10 cellular contexts compared by ENCODE assay signal in genomic region chr16:88809068-88809675, GRCh38. TPM values are rescaled to one million over a fixed set of nuclear protein-coding genes. Genes with fewer than 3 reads are reported as not detected.
DNase-seq lines count a peak whose midpoint lies in the region; ATAC-seq and TF ChIP-seq lines count a peak whose summit lies in the region.
"Had no signal": no experiment of that assay in that cellular context is flagged by ENCODE, and none has a peak within 500 bp of the region (broad histone marks: within the 10 kb centered on the region; RNA-seq: fewer than 3 reads in every experiment).

No MANE protein-coding gene starts in this region.

- ATAC-seq in activated T-cell treated with anti-CD3 and anti-CD28 coated beads, Interleukin-2, amount 50 U/mL, for 4 hours, result no peak
- no peak for ATAC-seq in activated CD8-positive, alpha-beta T cell treated with anti-CD3 and anti-CD28 coated beads, Interleukin-2, amount 10 ng/mL, durations not matched to agents 7 days and 5 days
- ATAC-seq in HG03354 (IDR thresholded peaks at IDR 0.05; ENCODE audit: poor library complexity, severe bottlenecking, unreplicated experiment), result no peak

- TF ChIP-seq CTCF in osteocyte (IDR thresholded peaks at IDR 0.05), result no peak

- CTCF ChIA-PET in activated CD8-positive, alpha-beta T cell treated with anti-CD3 and anti-CD28 coated beads, Interleukin-2, amount 10 ng/mL, durations not matched to agents 7 days and 5 days (lab: Charles Lee), result interaction anchor here (2.5 to 5.5 kb wide), 2 partner anchors 49 to 66 kb away, joined by 7 to 42 read pairs; partner anchors contain the start of genes GALNS and TRAPPC2L

- peaks cover 7% of the 10 kb centered on the region for H3K36me3 Mint-ChIP-seq in activated T-cell treated with anti-CD3 and anti-CD28 coated beads, Interleukin-2, amount 50 U/mL, for 4 hours (ENCODE audit: insufficient read depth)
- H3K36me3 Mint-ChIP-seq in activated CD8-positive, alpha-beta T cell treated with anti-CD3 and anti-CD28 coated beads, Interleukin-2, amount 10 ng/mL, durations not matched to agents 7 days and 5 days (ENCODE audit: low read depth), result peaks cover 48% of the 10 kb centered on the region
- H3K36me3 Mint-ChIP-seq in osteocyte (ENCODE audit: unreplicated experiment), result no peaks in the 10 kb centered on the region
- H3K36me3 Mint-ChIP-seq: immature natural killer cell had no signal

- no peaks in the 10 kb centered on the region for H3K27me3 Mint-ChIP-seq in activated T-cell treated with anti-CD3 and anti-CD28 coated beads, Interleukin-2, amount 50 U/mL, for 4 hours (ENCODE audit: low read depth)
- H3K27me3 Mint-ChIP-seq in activated CD8-positive, alpha-beta T cell treated with anti-CD3 and anti-CD28 coated beads, Interleukin-2, amount 10 ng/mL, durations not matched to agents 7 days and 5 days (ENCODE audit: low read depth), result no peaks in the 10 kb centered on the region
- H3K27me3 Mint-ChIP-seq in osteocyte (ENCODE audit: unreplicated experiment), result no peaks in the 10 kb centered on the region

- no peak for TF ChIP-seq RAD21 in Ishikawa (IDR thresholded peaks at IDR 0.05; ENCODE audit: low read depth)

- POLR2A ChIA-PET in activated CD8-positive, alpha-beta T cell treated with anti-CD3 and anti-CD28 coated beads, Interleukin-2, amount 10 ng/mL, durations not matched to agents 7 days and 5 days (lab: Charles Lee), result interaction anchor here (0.9 to 4.2 kb wide), 6 partner anchors 9 to 288 kb away, joined by 3 to 27 read pairs (median 4); partner anchors contain the start of genes GALNS and TRAPPC2L

- in situ Hi-C loops in ACHN (cut with HindIII; ENCODE audit: low pct_ligation_motif_present, low pct_unique_long_range_greater_than_20kb, low sequenced_read_pairs), result no loop called here

- peaks cover 7% of the 10 kb centered on the region for H3K4me1 Mint-ChIP-seq in activated T-cell treated with anti-CD3 and anti-CD28 coated beads, Interleukin-2, amount 50 U/mL, for 4 hours (ENCODE audit: low read depth)
- H3K4me1 Mint-ChIP-seq in activated CD8-positive, alpha-beta T cell treated with anti-CD3 and anti-CD28 coated beads, Interleukin-2, amount 10 ng/mL, durations not matched to agents 7 days and 5 days (ENCODE audit: low read depth), result peaks cover 41% of the 10 kb centered on the region
- peaks cover 21% of the 10 kb centered on the region for H3K4me1 Mint-ChIP-seq in osteocyte (ENCODE audit: unreplicated experiment)

- peak overlapping the region; percentile 10 for H3K27ac Mint-ChIP-seq in activated CD8-positive, alpha-beta T cell treated with anti-CD3 and anti-CD28 coated beads, Interleukin-2, amount 10 ng/mL, durations not matched to agents 7 days and 5 days
- peak overlapping the region; percentile 14 for H3K27ac Mint-ChIP-seq in osteocyte (ENCODE audit: unreplicated experiment)
- H3K27ac Mint-ChIP-seq: immature natural killer cell had no signal

- peak overlapping the region; percentile 89 for H3K4me3 Mint-ChIP-seq in activated T-cell treated with anti-CD3 and anti-CD28 coated beads, Interleukin-2, amount 50 U/mL, for 4 hours
- peak overlapping the region; percentile 43 for H3K4me3 Mint-ChIP-seq in activated CD8-positive, alpha-beta T cell treated with anti-CD3 and anti-CD28 coated beads, Interleukin-2, amount 10 ng/mL, durations not matched to agents 7 days and 5 days
- H3K4me3 Mint-ChIP-seq in osteocyte (ENCODE audit: unreplicated experiment), result no peak overlapping the region

- no peak for TF ChIP-seq EP300 in Ishikawa (IDR thresholded peaks at IDR 0.05; ENCODE audit: borderline replicate concordance)

- no peaks in the 10 kb centered on the region for H3K9me3 Mint-ChIP-seq in activated T-cell treated with anti-CD3 and anti-CD28 coated beads, Interleukin-2, amount 50 U/mL, for 4 hours
- H3K9me3 Mint-ChIP-seq in activated CD8-positive, alpha-beta T cell treated with anti-CD3 and anti-CD28 coated beads, Interleukin-2, amount 10 ng/mL, durations not matched to agents 7 days and 5 days (ENCODE audit: insufficient read depth), result no peaks in the 10 kb centered on the region
- H3K9me3 Mint-ChIP-seq in osteocyte (ENCODE audit: unreplicated experiment), result no peaks in the 10 kb centered on the region
- H3K9me3 Mint-ChIP-seq: immature natural killer cell had no signal

- DNase-seq in activated T-cell treated with anti-CD3 and anti-CD28 coated beads, Interleukin-2, amount 50 U/mL, for 4 hours, result no peak
- no peak for DNase-seq in activated T-cell treated with anti-CD3 and anti-CD28 coated beads, Interleukin-2, amount 50 U/mL, for 1 hour
- no peak for DNase-seq in activated CD8-positive, alpha-beta T cell treated with anti-CD3 and anti-CD28 coated beads, Interleukin-2, amount 10 ng/mL, durations not matched to agents 7 days and 5 days
- peak; percentile 78 for DNase-seq in osteocyte (ENCODE audit: extremely low spot score, unreplicated experiment)
- DNase-seq in HPDE6-E6E7 (ENCODE audit: extremely low spot score), result no peak
- no peak for DNase-seq in ACHN
- DNase-seq: immature natural killer cell, thyroid gland had no signal

TF ChIP-seq in Ishikawa, 13 proteins besides CTCF, POLR2A, EP300 and RAD21:
- TF ChIP-seq TEAD4 (IDR thresholded peaks at IDR 0.05) (no peak), NFIC (IDR thresholded peaks at IDR 0.05) (peak; percentile 40)

RNA-seq across cellular contexts. Expression of gene APRT, which starts 2.6 kb away (rescaled TPM):
- total RNA-seq in activated T-cell treated with anti-CD3 and anti-CD28 coated beads, Interleukin-2, amount 50 U/mL, for 4 hours, result 100 to 1,000 TPM; 534 to 566 (median 566) TPM
- total RNA-seq in activated CD8-positive, alpha-beta T cell treated with anti-CD3 and anti-CD28 coated beads, Interleukin-2, amount 10 ng/mL, durations not matched to agents 7 days and 5 days, result 100 to 1,000 TPM; 140 to 141 TPM
- 77.1 and 83.9 TPM in 2 replicates for total RNA-seq in osteocyte

RNA-seq across cellular contexts. Expression of gene CDT1, which starts 5.6 kb away (rescaled TPM):
- total RNA-seq in activated T-cell treated with anti-CD3 and anti-CD28 coated beads, Interleukin-2, amount 50 U/mL, for 4 hours, result 10 to 100 TPM; 81.0 to 96.4 (median 87.2) TPM
- total RNA-seq in activated CD8-positive, alpha-beta T cell treated with anti-CD3 and anti-CD28 coated beads, Interleukin-2, amount 10 ng/mL, durations not matched to agents 7 days and 5 days, result 100 to 1,000 TPM; 126 to 132 TPM
- total RNA-seq in osteocyte, result 5.6 and 6.6 TPM in 2 replicates

RNA-seq across cellular contexts. Expression of gene PIEZO1, which starts 24.2 kb away (rescaled TPM):
- total RNA-seq in activated T-cell treated with anti-CD3 and anti-CD28 coated beads, Interleukin-2, amount 50 U/mL, for 4 hours, result 100 to 1,000 TPM; 116 to 171 (median 139) TPM
- total RNA-seq in activated CD8-positive, alpha-beta T cell treated with anti-CD3 and anti-CD28 coated beads, Interleukin-2, amount 10 ng/mL, durations not matched to agents 7 days and 5 days, result 100 to 1,000 TPM; 226 to 230 TPM
- total RNA-seq in osteocyte, result 165 and 174 TPM in 2 replicates

RNA-seq across cellular contexts. Expression of gene GALNS, which starts 47.6 kb away (rescaled TPM):
- total RNA-seq in activated T-cell treated with anti-CD3 and anti-CD28 coated beads, Interleukin-2, amount 50 U/mL, for 4 hours, result 10 to 100 TPM; 20.6 to 24.1 (median 21.1) TPM
- total RNA-seq in activated CD8-positive, alpha-beta T cell treated with anti-CD3 and anti-CD28 coated beads, Interleukin-2, amount 10 ng/mL, durations not matched to agents 7 days and 5 days, result 10 to 100 TPM; 31.1 to 33.3 TPM
- 47.0 and 51.5 TPM in 2 replicates for total RNA-seq in osteocyte

RNA-seq across cellular contexts. Expression of gene TRAPPC2L, which starts 47.8 kb away (rescaled TPM):
- 100 to 1,000 TPM in 1 of 3 donors, 10 to 100 TPM in 2; 78.9 to 105 (median 98.0) TPM for total RNA-seq in activated T-cell treated with anti-CD3 and anti-CD28 coated beads, Interleukin-2, amount 50 U/mL, for 4 hours
- 10 to 100 TPM; 61.2 to 65.3 TPM for total RNA-seq in activated CD8-positive, alpha-beta T cell treated with anti-CD3 and anti-CD28 coated beads, Interleukin-2, amount 10 ng/mL, durations not matched to agents 7 days and 5 days
- 71.7 and 74.0 TPM in 2 replicates for total RNA-seq in osteocyte

Comparison
In these comparisons a context has a peak if more than half of its experiments do, and no peak if none do; other contexts are left out.
1. RNA of gene CDT1, which starts 5.6 kb away (total RNA-seq): 126 to 132 TPM in activated CD8-positive, alpha-beta T cell treated with anti-CD3 and anti-CD28 coated beads, Interleukin-2, amount 10 ng/mL, durations not matched to agents 7 days and 5 days and 81.0 to 96.4 TPM in activated T-cell treated with anti-CD3 and anti-CD28 coated beads, Interleukin-2, amount 50 U/mL, for 4 hours; 5.6 to 6.6 TPM in osteocyte; every median in the first group is over 10 times any median in the second.